ENCODE assay signal across 22 cellular contexts in genomic region chr13:20398459-20398858, GRCh38.
"Had no signal": no experiment of that assay in that cellular context is flagged by ENCODE, and none has a peak within 500 bp of the region (broad histone marks: within the 10 kb centered on the region; RNA-seq: fewer than 3 reads in every experiment).

No MANE protein-coding gene starts in this region.

- DNase-seq: IMR-90, Karpas-422, KG1, MG63, NCI-H1092, NCI-H1105 treated with DMSO at 0.1 percent for 48 hours, NCI-H1417 treated with DMSO at 0.1 percent for 48 hours, NCI-H146, NCI-H1694 treated with DMSO at 0.1 percent for 48 hours, NCI-H1930, NCI-H2081, NCI-H2107, NCI-H2227 treated with DMSO at 0.1 percent for 48 hours, NCI-H524 treated with DMSO at 0.1 percent for 48 hours, NCI-H69, NCI-H774, Right ventricle myocardium superior, RPMI8226, SIG-M5 had no signal

- H3K27ac ChIP-seq: SJSA1, SK-N-MC had no signal

- H3K36me3 ChIP-seq: MG63, SJSA1 had no signal

- H3K4me3 ChIP-seq: MG63, SJSA1, SK-N-MC had no signal

- FAIRE-seq: RCC 7860 had no signal

- H3K27me3 ChIP-seq: MG63, SJSA1 had no signal

- H3K4me1 ChIP-seq: SJSA1 had no signal

- H3K9me3 ChIP-seq: SJSA1 had no signal
